In the genomic region with DNA sequence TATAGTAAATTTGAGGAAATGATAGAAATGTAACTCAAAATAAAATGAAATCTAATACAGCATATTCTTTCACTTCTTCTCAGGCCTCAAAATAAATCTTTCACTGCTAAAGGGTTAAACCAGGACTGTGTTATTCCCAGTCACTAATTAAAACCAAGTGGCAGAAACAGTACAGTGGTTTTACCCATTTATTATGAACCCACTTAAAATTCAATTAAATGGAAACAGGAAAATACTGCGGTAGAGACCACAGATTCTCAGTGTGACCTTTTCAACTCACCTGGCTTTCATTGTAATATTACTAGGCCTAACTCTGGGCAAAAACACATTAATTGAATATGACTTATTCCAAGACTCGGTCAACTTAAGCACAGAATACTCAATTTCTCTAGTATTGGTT, we compare ENCODE assay signal across 1 cellular context.
TF ChIP-seq lines count a peak whose summit lies in the region.

No MANE protein-coding gene starts in this region.

TF ChIP-seq in WTC11, 78 proteins besides CTCF, POLR2A, EP300 and RAD21 (continued from another document):
- TF ChIP-seq, protein P1, sequence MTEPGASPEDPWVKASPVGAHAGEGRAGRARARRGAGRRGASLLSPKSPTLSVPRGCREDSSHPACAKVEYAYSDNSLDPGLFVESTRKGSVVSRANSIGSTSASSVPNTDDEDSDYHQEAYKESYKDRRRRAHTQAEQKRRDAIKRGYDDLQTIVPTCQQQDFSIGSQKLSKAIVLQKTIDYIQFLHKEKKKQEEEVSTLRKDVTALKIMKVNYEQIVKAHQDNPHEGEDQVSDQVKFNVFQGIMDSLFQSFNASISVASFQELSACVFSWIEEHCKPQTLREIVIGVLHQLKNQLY (CRISPR knock-in tag; IDR thresholded peaks at IDR 0.05), result no peak
- TF ChIP-seq SP1 (CRISPR knock-in tag; conservative IDR thresholded peaks at IDR 0.05), result no peak
- no peak for TF ChIP-seq ZNF416 (CRISPR knock-in tag; IDR thresholded peaks at IDR 0.05)
- TF ChIP-seq, protein P2, sequence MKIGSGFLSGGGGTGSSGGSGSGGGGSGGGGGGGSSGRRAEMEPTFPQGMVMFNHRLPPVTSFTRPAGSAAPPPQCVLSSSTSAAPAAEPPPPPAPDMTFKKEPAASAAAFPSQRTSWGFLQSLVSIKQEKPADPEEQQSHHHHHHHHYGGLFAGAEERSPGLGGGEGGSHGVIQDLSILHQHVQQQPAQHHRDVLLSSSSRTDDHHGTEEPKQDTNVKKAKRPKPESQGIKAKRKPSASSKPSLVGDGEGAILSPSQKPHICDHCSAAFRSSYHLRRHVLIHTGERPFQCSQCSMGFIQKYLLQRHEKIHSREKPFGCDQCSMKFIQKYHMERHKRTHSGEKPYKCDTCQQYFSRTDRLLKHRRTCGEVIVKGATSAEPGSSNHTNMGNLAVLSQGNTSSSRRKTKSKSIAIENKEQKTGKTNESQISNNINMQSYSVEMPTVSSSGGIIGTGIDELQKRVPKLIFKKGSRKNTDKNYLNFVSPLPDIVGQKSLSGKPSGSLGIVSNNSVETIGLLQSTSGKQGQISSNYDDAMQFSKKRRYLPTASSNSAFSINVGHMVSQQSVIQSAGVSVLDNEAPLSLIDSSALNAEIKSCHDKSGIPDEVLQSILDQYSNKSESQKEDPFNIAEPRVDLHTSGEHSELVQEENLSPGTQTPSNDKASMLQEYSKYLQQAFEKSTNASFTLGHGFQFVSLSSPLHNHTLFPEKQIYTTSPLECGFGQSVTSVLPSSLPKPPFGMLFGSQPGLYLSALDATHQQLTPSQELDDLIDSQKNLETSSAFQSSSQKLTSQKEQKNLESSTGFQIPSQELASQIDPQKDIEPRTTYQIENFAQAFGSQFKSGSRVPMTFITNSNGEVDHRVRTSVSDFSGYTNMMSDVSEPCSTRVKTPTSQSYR (CRISPR knock-in tag; IDR thresholded peaks at IDR 0.05), result no peak
- TF ChIP-seq FOXP1 (CRISPR knock-in tag; IDR thresholded peaks at IDR 0.05; ENCODE audit: borderline replicate concordance), result no peak
- TF ChIP-seq, protein P3, sequence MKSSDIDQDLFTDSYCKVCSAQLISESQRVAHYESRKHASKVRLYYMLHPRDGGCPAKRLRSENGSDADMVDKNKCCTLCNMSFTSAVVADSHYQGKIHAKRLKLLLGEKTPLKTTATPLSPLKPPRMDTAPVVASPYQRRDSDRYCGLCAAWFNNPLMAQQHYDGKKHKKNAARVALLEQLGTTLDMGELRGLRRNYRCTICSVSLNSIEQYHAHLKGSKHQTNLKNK (CRISPR knock-in tag; IDR thresholded peaks at IDR 0.05), result no peak
- no peak for TF ChIP-seq ATF3 (CRISPR knock-in tag; conservative IDR thresholded peaks at IDR 0.05)
- TF ChIP-seq PRRX2 (CRISPR knock-in tag; IDR thresholded peaks at IDR 0.05), result no peak
- TF ChIP-seq KAT7 (CRISPR knock-in tag; IDR thresholded peaks at IDR 0.05; ENCODE audit: borderline replicate concordance), result no peak
- TF ChIP-seq IRF2 (CRISPR knock-in tag; IDR thresholded peaks at IDR 0.05; ENCODE audit: borderline replicate concordance, low read depth), result no peak
- no peak for TF ChIP-seq TP53 (CRISPR knock-in tag; IDR thresholded peaks at IDR 0.05)
